Comparison of ENCODE assay signal across 7 cellular contexts in genomic region chr7:116861717-116862116, GRCh38. TPM values are rescaled to one million over a fixed set of nuclear protein-coding genes. Genes with fewer than 3 reads are reported as not detected.
A peak's percentile ranks its signal among the peaks of the same experiment; 100 is the strongest.
DNase-seq lines count a peak whose midpoint lies in the region; ATAC-seq and TF ChIP-seq lines count a peak whose summit lies in the region.

No MANE protein-coding gene starts in this region.

- H2AFZ ChIP-seq in HCT116 (ENCODE audit: low read depth, low read length, poor library complexity, severe bottlenecking) (peak overlapping the region; percentile 98), PC-9 (peak overlapping the region; percentile 77)

- no peak overlapping the region for H3K27ac Mint-ChIP-seq in endodermal cell

- intact Hi-C loops in HCT116 (cut with micrococcal nuclease) (no loop called here), PC-9 (cut with micrococcal nuclease; ENCODE audit: unreplicated experiment) (loop anchor here (1.0 to 2.0 kb wide), 4 partner anchors 24 to 685 kb away; partner anchors contain the start of gene MET), sigmoid colon (cut with DNase I) (loop anchor here (10.0 kb wide), 1 partner anchor 627 kb away; no protein-coding TSS in a partner anchor)

- peak overlapping the region; percentile 82 for H3K4me2 ChIP-seq in HCT116 (ENCODE audit: low read length)
- peak overlapping the region; percentile 69 for H3K4me2 ChIP-seq in PC-9

- no peaks in the 10 kb centered on the region for H3F3A ChIP-seq in PC-9 (ENCODE audit: insufficient read depth, low read depth)

- H3K4me3 Mint-ChIP-seq in endodermal cell, result peak overlapping the region; percentile 96

- peaks cover 42% of the 10 kb centered on the region for H3K79me2 ChIP-seq in HCT116 (ENCODE audit: insufficient read depth, low read length)
- peaks cover 39% of the 10 kb centered on the region for H3K79me2 ChIP-seq in PC-9 (ENCODE audit: low read depth)

- CTCF ChIA-PET in HCT116 (lab: Charles Lee), result no interaction called here
- CTCF ChIA-PET in PC-9 (lab: Charles Lee), result no interaction called here

- TF ChIP-seq RAD21 in HCT116 (IDR thresholded peaks at IDR 0.05; ENCODE audit: low read depth), result no peak

- H4K20me1 ChIP-seq in HCT116 (ENCODE audit: insufficient read depth) (0 out of 2 replicates have a peak, but pooled peaks cover 2% of the 10 kb centered on the region), PC-9 (ENCODE audit: insufficient read depth) (peaks cover 31% of the 10 kb centered on the region)

- H3K9me3 Mint-ChIP-seq in endodermal cell, result peaks cover 2% of the 10 kb centered on the region

- H3K4me3 ChIP-seq in HCT116 (replicated peaks in 1 of 2; ENCODE audit: low read depth in 1 of 2, low read length in 2 of 2) (peak overlapping the region in 1 of 2 experiments; percentile 66; a peak in 2 of 4 replicates), PC-9 (peak overlapping the region; percentile 99; the same call in 1 of the 2 replicates), endodermal cell (ENCODE audit: low read length) (no peak overlapping the region), sigmoid colon (peak overlapping the region in 1 of 4 donors; percentile 97)

- DNase-seq in HCT116 (ENCODE audit: low read depth, low spot score) (no peak), PC-9 (no peak), endodermal cell (no peak), sigmoid colon (no peak), islet precursor cell (no peak)

- no peak for TF ChIP-seq EP300 in sigmoid colon (IDR thresholded peaks at IDR 0.05)

- H3K36me3 Mint-ChIP-seq in endodermal cell (ENCODE audit: low read depth), result peaks cover 2% of the 10 kb centered on the region

- H3K27me3 Mint-ChIP-seq in endodermal cell (ENCODE audit: insufficient read depth), result peaks cover 5% of the 10 kb centered on the region

- H3K36me3 ChIP-seq in HCT116 (ENCODE audit: control insufficient read depth in 1 of 2, insufficient read depth in 2 of 2, low read length in 2 of 2) (no peaks in the 10 kb centered on the region), PC-9 (ENCODE audit: low read depth) (no peaks in the 10 kb centered on the region), endodermal cell (ENCODE audit: control insufficient read depth, insufficient read depth, low read length) (no peaks in the 10 kb centered on the region), sigmoid colon (no peaks in the 10 kb centered on the region)

- TF ChIP-seq POLR2A in HCT116 (IDR thresholded peaks at IDR 0.05; ENCODE audit: borderline replicate concordance, extremely low read depth, insufficient read depth, insufficient read length), result no peak
- no peak for TF ChIP-seq POLR2A in sigmoid colon (IDR thresholded peaks at IDR 0.05)

- TF ChIP-seq CTCF in HCT116 (IDR thresholded peaks at IDR 0.05 in 2 of 3, conservative IDR thresholded peaks at IDR 0.05 in 1 of 3; ENCODE audit: borderline replicate concordance in 1 of 3, insufficient read depth in 1 of 3, low read depth in 2 of 3, low read length in 2 of 3), result no peak
- no peak for TF ChIP-seq CTCF in PC-9 (conservative IDR thresholded peaks at IDR 0.05)
- no peak for TF ChIP-seq CTCF in endodermal cell (conservative IDR thresholded peaks at IDR 0.05)
- TF ChIP-seq CTCF in sigmoid colon (IDR thresholded peaks at IDR 0.05), result no peak

- ATAC-seq in HCT116 (no peak), HG02884 (IDR thresholded peaks at IDR 0.05; ENCODE audit: unreplicated experiment) (no peak), HG03521 (IDR thresholded peaks at IDR 0.05; ENCODE audit: unreplicated experiment) (no peak)

- whole genome bisulfite sequencing in endodermal cell (ENCODE audit: insufficient coverage in 1 of 2, insufficient read length in 1 of 2), 2 experiments, result 83 to 88% methylated on average over 1 to 4 of the region's 4 CpGs
- WGBS in sigmoid colon, 2 donors, result 83 to 88% methylated on average over 4 of the region's 4 CpGs

- POLR2A ChIA-PET in HCT116 (lab: Charles Lee), result no interaction called here
- POLR2A ChIA-PET in PC-9 (lab: Charles Lee; ENCODE audit: unreplicated experiment), result interaction anchor here (0.6 to 0.7 kb wide), 4 partner anchors 47 to 644 kb away, joined by 3 to 8 read pairs (median 4); no protein-coding TSS in a partner anchor

- H3K4me1 Mint-ChIP-seq in endodermal cell, result peaks cover 13% of the 10 kb centered on the region

- no peaks in the 10 kb centered on the region for H3K9me2 ChIP-seq in HCT116 (ENCODE audit: insufficient read depth)
- H3K9me2 ChIP-seq in PC-9 (ENCODE audit: insufficient read depth), result no peaks in the 10 kb centered on the region

- no TSS peak for BruUV-seq in HCT116 (replicated peaks; lab: Mats Ljungman, UMichigan)
- no TSS peak for BruUV-seq in PC-9 (replicated peaks; lab: Mats Ljungman, UMichigan)

- H3K4me1 ChIP-seq in HCT116 (ENCODE audit: control insufficient read depth in 1 of 2, insufficient read depth in 2 of 2, low read length in 2 of 2) (peaks cover 10 to 16% of the 10 kb centered on the region in 2 experiments; a peak in 3 of 4 replicates), PC-9 (replicated peaks; ENCODE audit: insufficient read depth) (peaks cover 37% of the 10 kb centered on the region), endodermal cell (ENCODE audit: control insufficient read depth, insufficient read depth, low read length) (no peaks in the 10 kb centered on the region), sigmoid colon (peaks cover 0 to 35% (median 24%) of the 10 kb centered on the region in 4 donors)

- no peaks in the 10 kb centered on the region for H3K27me3 ChIP-seq in HCT116 (ENCODE audit: insufficient read depth, low read length)
- H3K27me3 ChIP-seq in PC-9 (ENCODE audit: insufficient read depth, low read depth), result no peaks in the 10 kb centered on the region
- H3K27me3 ChIP-seq in endodermal cell (ENCODE audit: control insufficient read depth, insufficient read depth, low read length, poor library complexity, severe bottlenecking), result no peaks in the 10 kb centered on the region
- no peaks in the 10 kb centered on the region for H3K27me3 ChIP-seq in sigmoid colon

- H3K9me3 ChIP-seq in HCT116 (ENCODE audit: control insufficient read depth in 1 of 2, insufficient read depth in 1 of 2, low read depth in 1 of 2, low read length in 2 of 2), result no peaks in the 10 kb centered on the region
- no peaks in the 10 kb centered on the region for H3K9me3 ChIP-seq in PC-9 (ENCODE audit: insufficient read depth, low read depth)
- H3K9me3 ChIP-seq in endodermal cell (ENCODE audit: control insufficient read depth, low read length), result no peaks in the 10 kb centered on the region
- H3K9me3 ChIP-seq in sigmoid colon, result no peaks in the 10 kb centered on the region

- RAD21 ChIA-PET in HCT116 (lab: Charles Lee; ENCODE audit: low non-redundant PET in 1 of 2, low total read pairs in 2 of 2, uncharacterized antibody in 2 of 2, unreplicated experiment in 2 of 2), result no interaction called here

- H3K27ac ChIP-seq in HCT116 (ENCODE audit: low read depth, low read length), result no peak overlapping the region
- H3K27ac ChIP-seq in PC-9, result no peak overlapping the region
- no peak overlapping the region for H3K27ac ChIP-seq in endodermal cell (ENCODE audit: low read depth, low read length)
- peak overlapping the region; percentile 51 to 99 (median 96) for H3K27ac ChIP-seq in sigmoid colon

- H3K9ac ChIP-seq in HCT116 (ENCODE audit: low read length), result peak overlapping the region; percentile 28; the same call in 1 of the 2 replicates
- no peak overlapping the region for H3K9ac ChIP-seq in endodermal cell (ENCODE audit: extremely low read depth, low read length, poor library complexity, severe bottlenecking)

TF ChIP-seq in HCT116, 20 proteins besides CTCF, POLR2A, EP300 and RAD21:
- TF ChIP-seq POLR2AphosphoS5 (IDR thresholded peaks at IDR 0.05; ENCODE audit: low read depth, low read length), result no peak
- no peak for TF ChIP-seq ATF3 (IDR thresholded peaks at IDR 0.05)
- TF ChIP-seq ELF1 (IDR thresholded peaks at IDR 0.05; ENCODE audit: borderline replicate concordance, low read depth), result no peak
- TF ChIP-seq ZNF274 (IDR thresholded peaks at IDR 0.05; ENCODE audit: low read depth, low read length), result no peak

RNA-seq across cellular contexts. Expression of gene CAPZA2, which starts 0.7 kb away (rescaled TPM):
- 135 TPM for total RNA-seq in HCT116 (2021; ENCODE audit: unreplicated experiment)
- polyA plus RNA-seq in HCT116 (2012), result 32.2 and 45.0 TPM in 2 replicates
- total RNA-seq in PC-9 (2021), result 171 and 203 TPM in 2 replicates
- total RNA-seq in endodermal cell, result 100 to 1,000 TPM; 127 to 133 TPM
- 88.2 TPM for polyA plus RNA-seq in endodermal cell (2013, experiment 1 of 2)
- 92.9 TPM for polyA plus RNA-seq in endodermal cell (2013, experiment 2 of 2)
- 100 to 1,000 TPM; 189 to 242 (median 234) TPM for total RNA-seq in sigmoid colon
- 100 to 1,000 TPM in 2 of 3 donors, 10 to 100 TPM in 1; 75.3 to 159 (median 134) TPM for polyA plus RNA-seq in sigmoid colon

Comparison
In these comparisons a context has a peak if more than half of its experiments do, and no peak if none do; other contexts are left out.
1. H3K27ac ChIP-seq: peak in sigmoid colon (4 of 4); none in HCT116 (single experiment), PC-9 (single experiment) and endodermal cell (single experiment).